9 cellular contexts compared by ENCODE assay signal in the genomic region with DNA sequence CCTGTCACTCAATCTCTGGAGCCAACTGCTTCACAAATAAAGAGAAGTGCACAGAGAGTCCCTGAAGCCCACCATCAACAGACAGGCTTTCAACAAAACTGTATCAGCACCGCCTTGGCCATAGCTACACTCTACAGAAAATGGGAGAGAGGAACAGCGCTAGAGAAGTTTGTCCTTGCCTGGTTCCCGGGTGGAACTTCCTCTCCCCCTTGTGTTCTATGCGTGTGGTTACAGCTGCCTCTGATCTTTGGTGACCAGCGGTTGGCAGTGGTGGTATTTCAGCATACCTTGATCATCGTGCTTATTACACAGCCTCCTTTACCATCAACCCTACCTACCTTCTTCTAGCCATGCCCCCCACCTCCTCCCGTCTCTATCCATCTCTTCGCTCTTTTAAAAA.
DNase-seq lines count a peak whose midpoint lies in the region; ATAC-seq and TF ChIP-seq lines count a peak whose summit lies in the region.
"Had no signal": no experiment of that assay in that cellular context is flagged by ENCODE, and none has a peak within 500 bp of the region (broad histone marks: within the 10 kb centered on the region; RNA-seq: fewer than 3 reads in every experiment).

No MANE protein-coding gene starts in this region.

- no peak overlapping the region for H3K4me2 ChIP-seq in mammary epithelial cell (ENCODE audit: insufficient read depth, low read depth, low read length)

- H3K27ac ChIP-seq in mammary epithelial cell (ENCODE audit: insufficient read depth, low read depth, low read length) (no peak overlapping the region), RWPE1 (no peak overlapping the region), left ventricle myocardium inferior (replicated peaks) (no peak overlapping the region), upper lobe of left lung (no peak overlapping the region)

- H3K4me1 ChIP-seq in mammary epithelial cell (ENCODE audit: insufficient read depth, low read length) (no peaks in the 10 kb centered on the region), left ventricle myocardium inferior (no peaks in the 10 kb centered on the region), upper lobe of left lung (no peaks in the 10 kb centered on the region)

- H4K20me1 ChIP-seq in mammary epithelial cell (ENCODE audit: insufficient read depth, low read length): no peaks in the 10 kb centered on the region

- peak; percentile 35 to 48 for DNase-seq in T47D (ENCODE audit: low read depth in 1 of 2, low spot score in 1 of 2)
- no peak for DNase-seq in mammary epithelial cell
- no peak for DNase-seq in RWPE1 (ENCODE audit: low spot score)
- no peak for DNase-seq in left ventricle myocardium inferior
- DNase-seq in upper lobe of left lung: no peak
- DNase-seq in T-helper 1 cell: no peak
- DNase-seq: activated naive CD4-positive, alpha-beta T cell treated with anti-CD3 and anti-CD28 coated beads, Interleukin-2, amount 50 U/mL, for 16 hours had no signal

- no peak for TF ChIP-seq EP300 in upper lobe of left lung (IDR thresholded peaks at IDR 0.05)

- CTCF ChIA-PET in mammary epithelial cell (lab: Charles Lee; ENCODE audit: low non-redundant PET): no interaction called here
- CTCF ChIA-PET in RWPE1 (lab: Yijun Ruan, JAX): interaction anchor here (0.5 to 1.1 kb wide), 5 partner anchors 18 to 588 kb away, joined by 3 to 5 read pairs (median 3); no protein-coding TSS in a partner anchor

- ATAC-seq in upper lobe of left lung (ENCODE audit: low FRiP score in 2 of 2) (no peak), HG02798 (IDR thresholded peaks at IDR 0.05; ENCODE audit: poor library complexity, unreplicated experiment) (no peak), HG03095 (IDR thresholded peaks at IDR 0.05; ENCODE audit: unreplicated experiment) (no peak)

- no peak overlapping the region for H2AFZ ChIP-seq in mammary epithelial cell (ENCODE audit: low read depth, low read length)

- H3K27me3 ChIP-seq in mammary epithelial cell (ENCODE audit: insufficient read depth, low read length) (no peaks in the 10 kb centered on the region), left ventricle myocardium inferior (ENCODE audit: low read depth) (peaks cover 76% of the 10 kb centered on the region), upper lobe of left lung (no peaks in the 10 kb centered on the region)

- 35% methylated on average over 4 of the region's 8 CpGs for WGBS in mammary epithelial cell (ENCODE audit: low coverage, missing lambda C conversion rate)
- 26 to 30% methylated on average over 8 of the region's 8 CpGs for WGBS in upper lobe of left lung, 2 donors

- no TSS peak for BruUV-seq in mammary epithelial cell (replicated peaks; lab: Mats Ljungman, UMichigan)

- dilution Hi-C loops in mammary epithelial cell (cut with HindIII; ENCODE audit: low sequenced_read_pairs): no loop called here

- TF ChIP-seq CTCF in mammary epithelial cell (conservative IDR thresholded peaks at IDR 0.05 in 1 of 2, IDR thresholded peaks at IDR 0.05 in 1 of 2; ENCODE audit: extremely low read depth in 1 of 2, insufficient read depth in 1 of 2, low read depth in 1 of 2, low read length in 2 of 2) (no peak), RWPE1 (conservative IDR thresholded peaks at IDR 0.05; ENCODE audit: low read depth) (0 out of 2 replicates have a peak, but pooled peaks have one; percentile 7), left ventricle myocardium inferior (IDR thresholded peaks at IDR 0.05; ENCODE audit: borderline replicate concordance) (peak; percentile 61), upper lobe of left lung (IDR thresholded peaks at IDR 0.05) (peak in 4 of 6 experiments; percentile 10 to 28 (median 24))

- no peak overlapping the region for H3K9ac ChIP-seq in mammary epithelial cell (ENCODE audit: insufficient read depth, low read length)

- no peaks in the 10 kb centered on the region for H3K79me2 ChIP-seq in mammary epithelial cell (ENCODE audit: insufficient read depth, low read length)

- TF ChIP-seq POLR2A in upper lobe of left lung (IDR thresholded peaks at IDR 0.05): no peak

- intact Hi-C loops in mammary epithelial cell (cut with micrococcal nuclease) (no loop called here), left ventricle myocardium inferior (cut with micrococcal nuclease) (no loop called here)

- in situ Hi-C loops in T47D (cut with HindIII; ENCODE audit: low pct_unique_long_range_greater_than_20kb, low sequenced_read_pairs) (no loop called here), mammary epithelial cell (cut with MboI; ENCODE audit: low sequenced_read_pairs in 2 of 2) (no loop called here)

- H3K36me3 ChIP-seq in mammary epithelial cell (ENCODE audit: insufficient read depth, low read length) (no peaks in the 10 kb centered on the region), left ventricle myocardium inferior (no peaks in the 10 kb centered on the region), upper lobe of left lung (no peaks in the 10 kb centered on the region)

- H3K9me3 ChIP-seq in mammary epithelial cell (replicated peaks; ENCODE audit: insufficient read depth, low read length) (no peaks in the 10 kb centered on the region), left ventricle myocardium inferior (replicated peaks) (no peaks in the 10 kb centered on the region), upper lobe of left lung (no peaks in the 10 kb centered on the region)

- POLR2A ChIA-PET in RWPE1 (lab: Yijun Ruan, JAX; ENCODE audit: low non-redundant PET): no interaction called here

- H3K4me3 ChIP-seq in mammary epithelial cell (replicated peaks in 1 of 3; ENCODE audit: insufficient read depth in 1 of 3, low read depth in 2 of 3, low read length in 3 of 3): no peak overlapping the region
- no peak overlapping the region for H3K4me3 ChIP-seq in left ventricle myocardium inferior
- no peak overlapping the region for H3K4me3 ChIP-seq in upper lobe of left lung

Comparison
In these comparisons a context has a peak if more than half of its experiments do, and no peak if none do; other contexts are left out.
1. DNase-seq: peak in T47D (2 of 2); none in mammary epithelial cell (single experiment), RWPE1 (single experiment), left ventricle myocardium inferior (single experiment), upper lobe of left lung (0 of 2) and T-helper 1 cell (0 of 5).
2. CTCF ChIP-seq: peak in RWPE1 (single experiment), left ventricle myocardium inferior (single experiment) and upper lobe of left lung (4 of 6); none in mammary epithelial cell (0 of 2).